In the genomic region with DNA sequence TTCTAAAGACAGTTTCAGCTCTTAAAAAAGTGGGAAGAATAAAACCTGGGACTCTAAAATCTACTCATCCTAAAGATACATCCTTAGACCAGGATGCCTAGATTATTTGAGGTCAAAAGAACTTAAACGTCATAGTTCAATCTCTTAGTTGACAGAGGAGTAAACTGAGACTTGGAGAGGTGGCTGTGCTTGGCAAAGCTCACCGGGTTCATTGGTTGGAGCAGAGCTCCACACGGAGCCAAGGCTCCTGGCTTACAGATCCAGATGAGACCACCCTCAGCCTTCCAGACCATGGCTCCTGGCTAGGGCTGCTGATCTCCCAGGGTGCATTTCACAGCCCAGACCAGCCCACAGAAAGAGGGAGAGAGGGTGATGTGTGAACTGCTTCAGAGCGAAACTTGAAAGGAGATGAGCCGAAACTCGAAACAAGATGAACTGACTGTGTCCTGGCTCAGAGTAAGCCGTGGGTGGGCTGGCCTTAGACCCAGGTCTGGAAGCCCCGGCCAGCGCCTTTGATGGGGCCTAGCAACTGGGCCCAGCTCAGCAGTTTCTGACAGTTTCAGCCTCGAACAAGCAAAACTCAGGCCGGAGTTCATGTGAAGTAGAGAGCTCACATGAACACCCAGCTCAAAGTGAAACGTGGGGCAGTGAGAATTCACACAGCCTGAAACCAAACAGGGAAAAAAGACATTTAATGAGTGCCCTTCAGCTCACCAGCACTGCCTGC, we compare ENCODE assay signal across 11 cellular contexts.
A peak's percentile ranks its signal among the peaks of the same experiment; 100 is the strongest.
DNase-seq lines count a peak whose midpoint lies in the region; ATAC-seq lines count a peak whose summit lies in the region.
"Had no signal": no experiment of that assay in that cellular context is flagged by ENCODE, and none has a peak within 500 bp of the region (broad histone marks: within the 10 kb centered on the region; RNA-seq: fewer than 3 reads in every experiment).

No MANE protein-coding gene starts in this region.

- H3K27ac ChIP-seq in caudate nucleus (ENCODE audit: low read depth, low read length), result no peak overlapping the region
- H3K27ac ChIP-seq: esophagus squamous epithelium had no signal

- H3K4me1 Mint-ChIP-seq in activated naive CD8-positive, alpha-beta T cell treated with anti-CD3 and anti-CD28 coated beads for 36 hours, result peaks cover 74% of the 10 kb centered on the region

- ATAC-seq in GM19023 (IDR thresholded peaks at IDR 0.05; ENCODE audit: unreplicated experiment), result peak; percentile 62
- no peak for ATAC-seq in GM19455 (IDR thresholded peaks at IDR 0.05; ENCODE audit: unreplicated experiment)
- ATAC-seq: Right ventricle myocardium inferior had no signal

- H3K9me3 Mint-ChIP-seq in activated naive CD8-positive, alpha-beta T cell treated with anti-CD3 and anti-CD28 coated beads for 36 hours, result peaks cover 16% of the 10 kb centered on the region

- H3K27me3 Mint-ChIP-seq in activated naive CD8-positive, alpha-beta T cell treated with anti-CD3 and anti-CD28 coated beads for 36 hours, result no peaks in the 10 kb centered on the region

- H3K4me3 Mint-ChIP-seq in activated naive CD8-positive, alpha-beta T cell treated with anti-CD3 and anti-CD28 coated beads for 36 hours, result peak overlapping the region; percentile 30

- peaks cover 20% of the 10 kb centered on the region for H3K36me3 Mint-ChIP-seq in activated naive CD8-positive, alpha-beta T cell treated with anti-CD3 and anti-CD28 coated beads for 36 hours

- peak; percentile 29 to 34 for DNase-seq in activated CD4-positive, alpha-beta T cell treated with anti-CD3 and anti-CD28 coated beads for 4 hours
- DNase-seq in activated naive CD8-positive, alpha-beta T cell treated with anti-CD3 and anti-CD28 coated beads for 36 hours, result peak; percentile 69
- peak; percentile 49 to 60 for DNase-seq in stimulated activated CD8-positive, alpha-beta memory T cell treated with anti-CD3 and anti-CD28 coated beads, Interleukin-2, amount 100 ng/mL, for 48 hours (ENCODE audit: low read depth in 2 of 2)
- DNase-seq in caudate nucleus (lab: John Stamatoyannopoulos, UW) (no peak), iPS-NIHi7 (ENCODE audit: extremely low spot score) (no peak), occipital lobe (lab: John Stamatoyannopoulos, UW) (no peak)
- DNase-seq: esophagus squamous epithelium, Karpas-422 had no signal

- peak overlapping the region; percentile 86 for H3K27ac Mint-ChIP-seq in activated naive CD8-positive, alpha-beta T cell treated with anti-CD3 and anti-CD28 coated beads for 36 hours

Comparison
In these comparisons a context has a peak if more than half of its experiments do, and no peak if none do; other contexts are left out.
1. DNase-seq: peak in activated CD4-positive, alpha-beta T cell treated with anti-CD3 and anti-CD28 coated beads for 4 hours (2 of 2), activated naive CD8-positive, alpha-beta T cell treated with anti-CD3 and anti-CD28 coated beads for 36 hours (single experiment) and stimulated activated CD8-positive, alpha-beta memory T cell treated with anti-CD3 and anti-CD28 coated beads, Interleukin-2, amount 100 ng/mL, for 48 hours (2 of 2); none in caudate nucleus (0 of 61), iPS-NIHi7 (single experiment) and occipital lobe (single experiment).